ENCODE assay signal across 24 cellular contexts in the genomic region with DNA sequence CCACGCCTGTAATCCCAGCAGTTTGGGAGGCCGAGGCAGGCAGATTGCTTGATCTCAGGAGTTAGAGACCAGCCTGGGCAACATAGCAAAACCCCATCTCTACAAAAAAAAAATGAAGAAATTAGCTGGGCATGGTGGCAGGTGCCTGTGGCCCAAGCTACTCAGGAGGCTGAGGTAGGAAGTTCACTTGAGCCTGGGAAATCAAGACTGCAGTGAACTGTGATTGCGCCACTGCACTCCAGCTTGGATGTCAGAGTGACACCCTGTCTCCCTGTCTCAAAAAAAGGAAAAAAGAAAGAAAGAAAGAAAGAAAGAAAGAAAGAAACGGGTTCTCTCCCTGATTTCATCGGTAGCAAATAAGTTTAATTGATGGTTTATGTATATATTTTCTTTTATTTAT.
"Had no signal": no experiment of that assay in that cellular context is flagged by ENCODE, and none has a peak within 500 bp of the region (broad histone marks: within the 10 kb centered on the region; RNA-seq: fewer than 3 reads in every experiment).

No MANE protein-coding gene starts in this region.

- H3K27ac ChIP-seq: gastroesophageal sphincter, hepatocyte, neutrophil, ovary, stomach, thyroid gland, upper lobe of left lung had no signal

- H3K27ac Mint-ChIP-seq: activated B cell treated with CpG ODN at 0.5 μM for 24 hours; activated CD8-positive, alpha-beta T cell treated with anti-CD3 and anti-CD28 coated beads for 36 hours; activated naive CD8-positive, alpha-beta T cell; activated T-helper 17 cell treated with anti-CD3 and anti-CD28 coated beads, Interleukin-2, amount 50 U/mL, for 72 hours; dendritic cell treated with granulocyte-macrophage colony-stimulating factor and Interleukin-4, amounts not matched to agents 40 ng/mL and 50 ng/mL, for 4 days; mesothelial cell of epicardium; naive B cell; nephron progenitor cell; stimulated activated naive B cell treated with anti-CD40 and anti-IgM and Interleukin-4, amounts not matched to agents 10 μg/mL and 1 μg/mL and 100 μg/mL, for 72 hours; T-cell had no signal

- DNase-seq: activated B cell treated with CpG ODN at 0.5 μM for 24 hours; activated CD4-positive, alpha-beta T cell treated with anti-CD3 and anti-CD28 coated beads, Interleukin-2, amount 50 U/mL, for 1 hour; activated CD8-positive, alpha-beta T cell treated with anti-CD3 and anti-CD28 coated beads for 36 hours; activated T-cell treated with anti-CD3 and anti-CD28 coated beads, Interleukin-2, amount 50 U/mL, for 4 hours; central memory CD4-positive, alpha-beta T cell; effector CD4-positive, alpha-beta T cell; left cardiac atrium; naive B cell; nephron progenitor cell; ovary; stimulated activated CD4-positive, alpha-beta T cell treated with anti-CD3 and anti-CD28 coated beads, Interleukin-1b, Interleukin-23, amount 100 ng/mL, for 48 hours; stimulated activated CD4-positive, alpha-beta T cell treated with anti-CD3 and anti-CD28 coated beads, Interleukin-4, amount 100 ng/mL, for 4 hours; stimulated activated naive B cell treated with anti-CD40 and anti-IgM and Interleukin-4, amounts not matched to agents 10 μg/mL and 1 μg/mL and 100 μg/mL, for 72 hours; T-cell; thyroid gland; upper lobe of left lung had no signal

- H3K9me3 Mint-ChIP-seq: activated B cell treated with CpG ODN at 0.5 μM for 24 hours; activated CD8-positive, alpha-beta T cell treated with anti-CD3 and anti-CD28 coated beads for 36 hours; activated T-cell treated with anti-CD3 and anti-CD28 coated beads, Interleukin-2, amount 50 U/mL, for 4 hours; activated T-helper 17 cell treated with anti-CD3 and anti-CD28 coated beads, Interleukin-2, amount 50 U/mL, for 72 hours; dendritic cell treated with granulocyte-macrophage colony-stimulating factor and Interleukin-4, amounts not matched to agents 40 ng/mL and 50 ng/mL, for 4 days; stimulated activated naive B cell treated with anti-CD40 and anti-IgM and Interleukin-4, amounts not matched to agents 10 μg/mL and 1 μg/mL and 100 μg/mL, for 72 hours; T-cell had no signal

- H3K36me3 Mint-ChIP-seq: activated naive CD8-positive, alpha-beta T cell; mesothelial cell of epicardium; naive B cell; stimulated activated naive B cell treated with anti-CD40 and anti-IgM and Interleukin-4, amounts not matched to agents 10 μg/mL and 1 μg/mL and 100 μg/mL, for 72 hours; T-cell had no signal

- H3K4me1 Mint-ChIP-seq: activated B cell treated with CpG ODN at 0.5 μM for 24 hours; activated T-helper 17 cell treated with anti-CD3 and anti-CD28 coated beads, Interleukin-2, amount 50 U/mL, for 72 hours; mesothelial cell of epicardium; naive B cell; nephron progenitor cell; stimulated activated naive B cell treated with anti-CD40 and anti-IgM and Interleukin-4, amounts not matched to agents 10 μg/mL and 1 μg/mL and 100 μg/mL, for 72 hours; T-cell had no signal

- H3K4me3 Mint-ChIP-seq: activated B cell treated with CpG ODN at 0.5 μM for 24 hours; activated CD8-positive, alpha-beta T cell treated with anti-CD3 and anti-CD28 coated beads for 36 hours; activated naive CD8-positive, alpha-beta T cell; activated T-cell treated with anti-CD3 and anti-CD28 coated beads, Interleukin-2, amount 50 U/mL, for 4 hours; activated T-helper 17 cell treated with anti-CD3 and anti-CD28 coated beads, Interleukin-2, amount 50 U/mL, for 72 hours; dendritic cell treated with granulocyte-macrophage colony-stimulating factor and Interleukin-4, amounts not matched to agents 40 ng/mL and 50 ng/mL, for 4 days; mesothelial cell of epicardium; naive B cell; nephron progenitor cell; stimulated activated naive B cell treated with anti-CD40 and anti-IgM and Interleukin-4, amounts not matched to agents 10 μg/mL and 1 μg/mL and 100 μg/mL, for 72 hours; T-cell had no signal

- H3K27me3 Mint-ChIP-seq: activated B cell treated with CpG ODN at 0.5 μM for 24 hours; activated CD8-positive, alpha-beta T cell treated with anti-CD3 and anti-CD28 coated beads for 36 hours; dendritic cell treated with granulocyte-macrophage colony-stimulating factor and Interleukin-4, amounts not matched to agents 40 ng/mL and 50 ng/mL, for 4 days; stimulated activated naive B cell treated with anti-CD40 and anti-IgM and Interleukin-4, amounts not matched to agents 10 μg/mL and 1 μg/mL and 100 μg/mL, for 72 hours had no signal
